In the genomic region with DNA sequence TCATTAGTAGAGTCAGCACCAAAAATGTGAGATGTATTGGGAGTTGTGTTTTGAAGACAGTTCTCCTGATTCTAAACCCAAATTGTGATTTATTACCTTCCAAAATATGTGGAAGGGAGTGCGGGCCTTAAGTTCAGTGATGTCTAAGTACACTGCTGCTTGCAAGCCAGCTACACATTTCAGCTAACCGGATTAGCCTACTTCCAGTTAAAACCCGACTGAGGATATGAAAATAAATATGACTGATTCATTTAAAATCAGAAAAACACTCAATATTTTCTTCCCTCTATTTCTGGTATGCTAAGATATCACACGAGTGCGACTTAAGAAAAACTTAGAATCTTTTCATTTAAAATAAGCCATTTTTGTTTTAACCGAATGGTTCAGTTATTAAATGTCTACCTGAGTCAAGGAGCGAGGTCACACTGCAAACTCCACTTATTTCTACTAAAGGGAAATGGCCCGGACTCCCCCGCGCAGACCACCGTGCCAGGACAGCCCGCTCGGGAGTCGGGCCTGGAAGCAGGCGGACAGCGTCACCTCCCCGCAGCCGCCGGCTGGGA, we compare ENCODE assay signal across 8 cellular contexts. TPM values are rescaled to one million over a fixed set of nuclear protein-coding genes. Genes with fewer than 3 reads are reported as not detected.
DNase-seq lines count a peak whose midpoint lies in the region; ATAC-seq and TF ChIP-seq lines count a peak whose summit lies in the region.

No MANE protein-coding gene starts in this region.

- H3K9me3 ChIP-seq in MM.1S (replicated peaks; ENCODE audit: insufficient read depth, low read length) = no peaks in the 10 kb centered on the region
- H3K9me3 ChIP-seq in colonic mucosa = no peaks in the 10 kb centered on the region
- no peaks in the 10 kb centered on the region for H3K9me3 ChIP-seq in mononuclear cell (ENCODE audit: low read depth, low read length)

- no peak overlapping the region; the same call in 1 of the 2 replicates for H2AFZ ChIP-seq in MM.1S (ENCODE audit: low read length)

- no peaks in the 10 kb centered on the region for H3K79me2 ChIP-seq in MM.1S (ENCODE audit: low read length)

- H3K4me1 ChIP-seq in MM.1S (ENCODE audit: low read length) (peaks cover 3% of the 10 kb centered on the region; the same call in 1 of the 2 replicates), colonic mucosa (peaks cover 8% of the 10 kb centered on the region), mononuclear cell (ENCODE audit: insufficient read depth, low read length) (peaks cover 13% of the 10 kb centered on the region)

- intact Hi-C loops in colonic mucosa (cut with DNase I) = no loop called here

- no peaks in the 10 kb centered on the region for H3K36me3 ChIP-seq in MM.1S (replicated peaks; ENCODE audit: insufficient read depth, low read length)
- H3K36me3 ChIP-seq in colonic mucosa = no peaks in the 10 kb centered on the region

- peak overlapping the region; percentile 99; the same call in 1 of the 2 replicates for H3K4me2 ChIP-seq in MM.1S (ENCODE audit: low read depth, low read length)

- no peaks in the 10 kb centered on the region for H3F3A ChIP-seq in MM.1S (ENCODE audit: insufficient read depth, low read length)

- ATAC-seq in GM21360 (IDR thresholded peaks at IDR 0.05; ENCODE audit: unreplicated experiment) (no peak), GM21786 (IDR thresholded peaks at IDR 0.05; ENCODE audit: unreplicated experiment) (no peak)

- H3K4me3 ChIP-seq in MM.1S (ENCODE audit: low read length) (peak overlapping the region; percentile 84), colonic mucosa (peak overlapping the region; percentile 77), mononuclear cell (ENCODE audit: low read length) (peak overlapping the region; percentile 38)

- H3K27me3 ChIP-seq in MM.1S (replicated peaks; ENCODE audit: insufficient read depth, low read length) (no peaks in the 10 kb centered on the region), colonic mucosa (no peaks in the 10 kb centered on the region), mononuclear cell (ENCODE audit: insufficient read depth, low read length) (peaks cover 33% of the 10 kb centered on the region)

- H4K20me1 ChIP-seq in MM.1S (ENCODE audit: insufficient read depth, low read length) = no peaks in the 10 kb centered on the region

- H3K27ac ChIP-seq in MM.1S (ENCODE audit: low read length) (no peak overlapping the region), colonic mucosa (peak overlapping the region; percentile 88)

- H3K9ac ChIP-seq in MM.1S (ENCODE audit: low read length) (no peak overlapping the region; the same call in 1 of the 2 replicates), colonic mucosa (ENCODE audit: low read depth in 2 of 2, low read length in 2 of 2) (peak overlapping the region; percentile 91 to 92)

- no peaks in the 10 kb centered on the region for H3K9me2 ChIP-seq in MM.1S (replicated peaks; ENCODE audit: insufficient read depth, low read length)

- peak; percentile 56 for DNase-seq in ELR (ENCODE audit: low read depth)
- DNase-seq in MM.1S = no peak
- no peak for DNase-seq in colonic mucosa
- DNase-seq in hepatic stellate cell (ENCODE audit: low spot score) = no peak
- DNase-seq in GOT3 (lab: John Stamatoyannopoulos, UW) = no peak

- TF ChIP-seq CTCF in MM.1S (IDR thresholded peaks at IDR 0.05; ENCODE audit: low read length) = no peak
- no peak for TF ChIP-seq CTCF in colonic mucosa (IDR thresholded peaks at IDR 0.05)

RNA-seq across cellular contexts. Expression of a gene that starts 0.8 kb away (rescaled TPM):
- total RNA-seq in colonic mucosa (100 to 1,000 TPM; 103 to 212 TPM), mononuclear cell (2.2 TPM)

Comparison
In these comparisons a context has a peak if more than half of its experiments do, and no peak if none do; other contexts are left out.
1. RNA of a gene that starts 0.8 kb away (total RNA-seq): 103 to 212 TPM in colonic mucosa; 2.2 TPM in mononuclear cell (single experiment); every median in the first group is over 10 times any median in the second.
2. Peak in every context shown above with its lines, with median percentiles within 50 percentile points of each other: H3K4me3 ChIP-seq.